1 cellular context compared by ENCODE assay signal in genomic region chr2:176001903-176002683, GRCh38.
TF ChIP-seq lines count a peak whose summit lies in the region.

Gene LNPK (minus strand): TSS chr2:176002267. CDS start chr2:175995584, 6,683 bp downstream.

TF ChIP-seq in WTC11, 78 proteins besides CTCF, POLR2A, EP300 and RAD21 (continued from another document):
- TF ChIP-seq ZSCAN18 (CRISPR knock-in tag; IDR thresholded peaks at IDR 0.05) (no peak), HMGA2 (CRISPR knock-in tag; IDR thresholded peaks at IDR 0.05) (no peak), IRF1 (CRISPR knock-in tag; IDR thresholded peaks at IDR 0.05) (no peak), ATF1 (CRISPR knock-in tag; IDR thresholded peaks at IDR 0.05) (no peak), SMAD4 (CRISPR knock-in tag; IDR thresholded peaks at IDR 0.05) (0 out of 2 replicates have a peak, but pooled peaks have one; percentile 28), PREB (CRISPR knock-in tag; IDR thresholded peaks at IDR 0.05; ENCODE audit: borderline replicate concordance) (no peak), ZNF396 (CRISPR knock-in tag; IDR thresholded peaks at IDR 0.05; ENCODE audit: borderline replicate concordance) (no peak), ETV6 (CRISPR knock-in tag; IDR thresholded peaks at IDR 0.05) (peak; percentile 80), RELA (CRISPR knock-in tag; IDR thresholded peaks at IDR 0.05; ENCODE audit: borderline replicate concordance) (no peak), USF1 (CRISPR knock-in tag; IDR thresholded peaks at IDR 0.05) (peak; percentile 98), ZNF281 (CRISPR knock-in tag; IDR thresholded peaks at IDR 0.05) (no peak), MLX (CRISPR knock-in tag; IDR thresholded peaks at IDR 0.05) (no peak), USF2 (CRISPR knock-in tag; IDR thresholded peaks at IDR 0.05) (peak; percentile 99), MYBL2 (CRISPR knock-in tag; IDR thresholded peaks at IDR 0.05) (no peak), NFE2L1 (CRISPR knock-in tag; IDR thresholded peaks at IDR 0.05) (no peak), MAX (CRISPR knock-in tag; IDR thresholded peaks at IDR 0.05) (peak; percentile 85), TCF7 (CRISPR knock-in tag; IDR thresholded peaks at IDR 0.05; ENCODE audit: low read depth) (no peak), ZBTB21 (CRISPR knock-in tag; IDR thresholded peaks at IDR 0.05; ENCODE audit: borderline replicate concordance) (no peak), IRF2 (CRISPR knock-in tag; IDR thresholded peaks at IDR 0.05; ENCODE audit: borderline replicate concordance, low read depth) (no peak), JAZF1 (CRISPR knock-in tag; IDR thresholded peaks at IDR 0.05) (no peak), NR3C1 (CRISPR knock-in tag; conservative IDR thresholded peaks at IDR 0.05; ENCODE audit: low read depth) (no peak), ATF3 (CRISPR knock-in tag; conservative IDR thresholded peaks at IDR 0.05) (no peak), ARID4B (CRISPR knock-in tag; IDR thresholded peaks at IDR 0.05; ENCODE audit: borderline replicate concordance) (peak; percentile 89; the same call in 1 of the 2 replicates), E2F5 (CRISPR knock-in tag; IDR thresholded peaks at IDR 0.05) (peak; percentile 97), ERG (CRISPR knock-in tag; IDR thresholded peaks at IDR 0.05) (no peak), CREB1 (CRISPR knock-in tag; IDR thresholded peaks at IDR 0.05) (0 out of 2 replicates have a peak, but pooled peaks have one; percentile 41), ZNF138 (CRISPR knock-in tag; conservative IDR thresholded peaks at IDR 0.05) (no peak), EMX1 (CRISPR knock-in tag; IDR thresholded peaks at IDR 0.05) (no peak), FOXJ3 (CRISPR knock-in tag; IDR thresholded peaks at IDR 0.05; ENCODE audit: borderline replicate concordance) (no peak), JUN (CRISPR knock-in tag; IDR thresholded peaks at IDR 0.05) (no peak), ELF4 (CRISPR knock-in tag; IDR thresholded peaks at IDR 0.05; ENCODE audit: low read depth) (no peak), E2F1 (CRISPR knock-in tag; IDR thresholded peaks at IDR 0.05) (no peak), FOXK1 (CRISPR knock-in tag; IDR thresholded peaks at IDR 0.05) (peak; percentile 80)
